Comparison of ENCODE assay signal across 18 cellular contexts in genomic region chr7:14368285-14368684, GRCh38.
"Had no signal": no experiment of that assay in that cellular context is flagged by ENCODE, and none has a peak within 500 bp of the region (broad histone marks: within the 10 kb centered on the region; RNA-seq: fewer than 3 reads in every experiment).

No MANE protein-coding gene starts in this region.

- H3K27me3 Mint-ChIP-seq: stimulated activated naive B cell treated with anti-CD40 and anti-IgM and Interleukin-4, amounts not matched to agents 10 μg/mL and 1 μg/mL and 100 μg/mL, for 72 hours had no signal

- H3K36me3 ChIP-seq: colonic mucosa, heart left ventricle, stomach, thoracic aorta had no signal

- ATAC-seq: heart left ventricle; naive thymus-derived CD8-positive, alpha-beta T cell; sciatic nerve; stimulated activated naive B cell treated with anti-CD40 and anti-IgM and Interleukin-4, amounts not matched to agents 10 μg/mL and 1 μg/mL and 100 μg/mL, for 72 hours had no signal

- H3K4me1 ChIP-seq: colonic mucosa, stomach had no signal

- H3K4me3 ChIP-seq: colonic mucosa, heart left ventricle, skin epidermis, stomach, thoracic aorta had no signal

- H3K4me1 Mint-ChIP-seq: naive thymus-derived CD8-positive, alpha-beta T cell; neural crest cell; stimulated activated naive B cell treated with anti-CD40 and anti-IgM and Interleukin-4, amounts not matched to agents 10 μg/mL and 1 μg/mL and 100 μg/mL, for 72 hours had no signal

- H3K27ac ChIP-seq: colonic mucosa, heart left ventricle, skin epidermis, stomach, thoracic aorta had no signal

- FAIRE-seq: frontal cortex had no signal

- H3K9me3 ChIP-seq: colonic mucosa, thoracic aorta had no signal

- H3K27me3 ChIP-seq: colonic mucosa, heart left ventricle, stomach had no signal

- H3K27ac Mint-ChIP-seq: naive thymus-derived CD8-positive, alpha-beta T cell; stimulated activated naive B cell treated with anti-CD40 and anti-IgM and Interleukin-4, amounts not matched to agents 10 μg/mL and 1 μg/mL and 100 μg/mL, for 72 hours had no signal

- H3K4me3 Mint-ChIP-seq: naive thymus-derived CD8-positive, alpha-beta T cell; neural crest cell; stimulated activated naive B cell treated with anti-CD40 and anti-IgM and Interleukin-4, amounts not matched to agents 10 μg/mL and 1 μg/mL and 100 μg/mL, for 72 hours had no signal

- H3K36me3 Mint-ChIP-seq: stimulated activated naive B cell treated with anti-CD40 and anti-IgM and Interleukin-4, amounts not matched to agents 10 μg/mL and 1 μg/mL and 100 μg/mL, for 72 hours had no signal

- DNase-seq: colonic mucosa; dermis blood vessel endothelial cell; heart left ventricle; hippocampal formation; kidney glomerular epithelial cell; naive thymus-derived CD8-positive, alpha-beta T cell; posterior cingulate gyrus; stimulated activated CD4-positive, alpha-beta T cell treated with anti-CD3 and anti-CD28 coated beads, Interleukin-2, amount 100 ng/mL, for 24 hours; stimulated activated CD4-positive, alpha-beta T cell treated with anti-CD3 and anti-CD28 coated beads, Interleukin-4, amount 100 ng/mL, for 4 hours; stimulated activated naive B cell treated with anti-CD40 and anti-IgM and Interleukin-4, amounts not matched to agents 10 μg/mL and 1 μg/mL and 100 μg/mL, for 72 hours; stomach; substantia nigra; trophoblast cell had no signal
